ENCODE assay signal across 9 cellular contexts in genomic region chr6:149235130-149235561, GRCh38.
DNase-seq lines count a peak whose midpoint lies in the region; ATAC-seq and TF ChIP-seq lines count a peak whose summit lies in the region.
"Had no signal": no experiment of that assay in that cellular context is flagged by ENCODE, and none has a peak within 500 bp of the region (broad histone marks: within the 10 kb centered on the region; RNA-seq: fewer than 3 reads in every experiment).

No MANE protein-coding gene starts in this region.

- POLR2A ChIA-PET in PC-9 (lab: Charles Lee; ENCODE audit: unreplicated experiment) = no interaction called here

- H3K27me3 ChIP-seq in PC-9 (ENCODE audit: insufficient read depth, low read depth) (no peaks in the 10 kb centered on the region), fibroblast of lung (ENCODE audit: control insufficient read depth, insufficient read depth, low read length) (peaks cover 6% of the 10 kb centered on the region), upper lobe of right lung (no peaks in the 10 kb centered on the region), Karpas-422 (ENCODE audit: low read length) (no peaks in the 10 kb centered on the region)

- ATAC-seq in GM19372 (IDR thresholded peaks at IDR 0.05; ENCODE audit: low read depth, unreplicated experiment) = peak; percentile 89
- ATAC-seq in HG03354 (IDR thresholded peaks at IDR 0.05; ENCODE audit: poor library complexity, severe bottlenecking, unreplicated experiment) = peak; percentile 90
- ATAC-seq in upper lobe of right lung = peak; percentile 70

- TF ChIP-seq CTCF in PC-9 (conservative IDR thresholded peaks at IDR 0.05) = no peak
- no peak for TF ChIP-seq CTCF in fibroblast of lung (conservative IDR thresholded peaks at IDR 0.05 in 1 of 2, IDR thresholded peaks at IDR 0.05 in 1 of 2; ENCODE audit: low read depth in 1 of 2, low read length in 2 of 2)
- TF ChIP-seq CTCF in upper lobe of right lung (IDR thresholded peaks at IDR 0.05) = no peak

- peak; percentile 82 for DNase-seq in DMS79 treated with DMSO at 0.1 percent for 48 hours (lab: John Stamatoyannopoulos, UW)
- DNase-seq in PC-9 = peak; percentile 48 to 75
- peak; percentile 93 to 95 for DNase-seq in fibroblast of lung (ENCODE audit: low read depth in 2 of 2)
- DNase-seq in upper lobe of right lung = no peak
- DNase-seq in iPS-NIHi7 (ENCODE audit: extremely low spot score) = no peak
- DNase-seq in Karpas-422 = no peak

- no peaks in the 10 kb centered on the region for H4K20me1 ChIP-seq in PC-9 (ENCODE audit: insufficient read depth)
- H4K20me1 ChIP-seq in fibroblast of lung (ENCODE audit: control insufficient read depth, extremely low read depth, insufficient read depth, low read length) = no peaks in the 10 kb centered on the region
- H4K20me1 ChIP-seq in Karpas-422 (ENCODE audit: insufficient read depth, low read depth, low read length) = no peaks in the 10 kb centered on the region

- H3K4me2 ChIP-seq in PC-9 (peak overlapping the region; percentile 67), fibroblast of lung (ENCODE audit: extremely low read depth, insufficient read depth, low read length) (no peak overlapping the region), Karpas-422 (ENCODE audit: low read depth, low read length, poor library complexity, severe bottlenecking) (no peak overlapping the region)

- H3F3A ChIP-seq in PC-9 (ENCODE audit: insufficient read depth, low read depth) = peaks cover 38% of the 10 kb centered on the region

- no peak overlapping the region for H3K4me3 ChIP-seq in PC-9
- no peak overlapping the region for H3K4me3 ChIP-seq in fibroblast of lung (replicated peaks in 1 of 4; ENCODE audit: control extremely low read depth in 1 of 4, insufficient read depth in 1 of 4, low read depth in 3 of 4, low read length in 4 of 4)
- no peak overlapping the region for H3K4me3 ChIP-seq in upper lobe of right lung
- no peak overlapping the region for H3K4me3 ChIP-seq in Karpas-422 (ENCODE audit: low read length)
- H3K4me3 ChIP-seq: skin epidermis had no signal

- no TSS peak for BruUV-seq in PC-9 (replicated peaks; lab: Mats Ljungman, UMichigan)

- no peaks in the 10 kb centered on the region for H3K36me3 ChIP-seq in PC-9 (ENCODE audit: low read depth)
- H3K36me3 ChIP-seq in fibroblast of lung (ENCODE audit: control insufficient read depth, insufficient read depth, low read length) = no peaks in the 10 kb centered on the region
- no peaks in the 10 kb centered on the region for H3K36me3 ChIP-seq in upper lobe of right lung
- H3K36me3 ChIP-seq in Karpas-422 (ENCODE audit: insufficient read depth, low read length) = no peaks in the 10 kb centered on the region

- no peak overlapping the region for H3K9ac ChIP-seq in fibroblast of lung (ENCODE audit: insufficient read depth, low read length)
- H3K9ac ChIP-seq in Karpas-422 (ENCODE audit: low read length) = no peak overlapping the region

- H3K4me1 ChIP-seq in PC-9 (replicated peaks; ENCODE audit: insufficient read depth) = peaks cover 45% of the 10 kb centered on the region
- H3K4me1 ChIP-seq in fibroblast of lung (ENCODE audit: control insufficient read depth, extremely low read depth, insufficient read depth, low read length) = peaks cover 4% of the 10 kb centered on the region
- H3K4me1 ChIP-seq in upper lobe of right lung = peaks cover 14% of the 10 kb centered on the region
- H3K4me1 ChIP-seq in Karpas-422 (ENCODE audit: low read length) = no peaks in the 10 kb centered on the region

- peak overlapping the region; percentile 87 for H3K27ac ChIP-seq in PC-9
- H3K27ac ChIP-seq in fibroblast of lung (ENCODE audit: insufficient read depth, low read length) = no peak overlapping the region
- no peak overlapping the region for H3K27ac ChIP-seq in upper lobe of right lung
- H3K27ac ChIP-seq in Karpas-422 (ENCODE audit: low read length) = no peak overlapping the region

- H3K79me2 ChIP-seq in PC-9 (ENCODE audit: low read depth) = no peaks in the 10 kb centered on the region
- no peaks in the 10 kb centered on the region for H3K79me2 ChIP-seq in fibroblast of lung (ENCODE audit: control insufficient read depth, insufficient read depth, low read length)
- no peaks in the 10 kb centered on the region for H3K79me2 ChIP-seq in Karpas-422 (ENCODE audit: low read length)

- no peak overlapping the region; the same call in 1 of the 2 replicates for H2AFZ ChIP-seq in PC-9
- no peak overlapping the region for H2AFZ ChIP-seq in fibroblast of lung (ENCODE audit: low read length)
- no peak overlapping the region for H2AFZ ChIP-seq in Karpas-422 (ENCODE audit: low read length)

- intact Hi-C loops in PC-9 (cut with micrococcal nuclease; ENCODE audit: unreplicated experiment) = loop anchor here (2.0 to 10.0 kb wide), 3 partner anchors 66 to 202 kb away; no protein-coding TSS in a partner anchor
- intact Hi-C loops in upper lobe of right lung (cut with DNase I) = no loop called here

- CTCF ChIA-PET in PC-9 (lab: Charles Lee) = no interaction called here

- H3K9me3 ChIP-seq in PC-9 (ENCODE audit: insufficient read depth, low read depth) (peaks cover 18% of the 10 kb centered on the region), fibroblast of lung (ENCODE audit: control insufficient read depth, insufficient read depth, low read depth, low read length) (no peaks in the 10 kb centered on the region), upper lobe of right lung (no peaks in the 10 kb centered on the region), Karpas-422 (ENCODE audit: low read length) (no peaks in the 10 kb centered on the region)

- H3K9me2 ChIP-seq in PC-9 (ENCODE audit: insufficient read depth) = no peaks in the 10 kb centered on the region
- H3K9me2 ChIP-seq in Karpas-422 (replicated peaks; ENCODE audit: insufficient read depth, low read length) = no peaks in the 10 kb centered on the region

Comparison
In these comparisons a context has a peak if more than half of its experiments do, and no peak if none do; other contexts are left out.
1. DNase-seq: peak in DMS79 treated with DMSO at 0.1 percent for 48 hours (single experiment), PC-9 (2 of 2) and fibroblast of lung (2 of 2); none in upper lobe of right lung (single experiment), iPS-NIHi7 (single experiment) and Karpas-422 (single experiment).
2. Peak in every context shown above with its lines, with median percentiles within 50 percentile points of each other: ATAC-seq.